Comparison of ENCODE assay signal across 18 cellular contexts in the genomic region with DNA sequence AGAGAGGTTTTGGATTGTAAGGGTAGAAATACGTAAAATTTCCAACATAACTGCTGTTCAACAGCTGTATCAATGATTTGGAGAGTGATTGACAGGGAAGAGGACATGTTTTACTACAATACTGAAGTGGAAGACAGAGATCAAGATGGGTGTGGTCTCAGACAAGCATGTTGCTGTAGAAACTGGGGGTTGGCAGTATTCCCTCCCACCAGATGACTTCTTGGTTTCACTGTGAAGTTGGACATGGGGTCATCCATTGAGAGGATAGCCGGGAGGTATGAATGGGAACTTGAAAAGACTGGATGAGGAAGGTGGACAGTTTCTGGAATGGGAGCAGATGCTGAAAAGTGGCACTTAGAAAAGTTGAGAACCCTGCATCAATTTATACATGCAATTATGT.
"Had no signal": no experiment of that assay in that cellular context is flagged by ENCODE, and none has a peak within 500 bp of the region (broad histone marks: within the 10 kb centered on the region; RNA-seq: fewer than 3 reads in every experiment).

No MANE protein-coding gene starts in this region.

- H3K9me3 ChIP-seq: right atrium auricular region, tibial artery, vagina had no signal

- H3K27ac Mint-ChIP-seq: activated CD4-positive, alpha-beta T cell treated with anti-CD3 and anti-CD28 coated beads for 36 hours; activated naive CD4-positive, alpha-beta T cell treated with anti-CD3 and anti-CD28 coated beads for 36 hours; activated T-helper 17 cell treated with anti-CD3 and anti-CD28 coated beads, Interleukin-2, amount 50 U/mL, for 72 hours; immature natural killer cell; naive thymus-derived CD4-positive, alpha-beta T cell; T-helper 2 cell treated with Interferon-gamma antibody and Interleukin-4, amounts not matched to agents 5 μg/mL and 100 μg/mL, for 36 hours had no signal

- H3K27ac ChIP-seq: epithelial cell of prostate, right atrium auricular region, skin epidermis, tibial artery, vagina, VCaP had no signal

- H3K36me3 ChIP-seq: right atrium auricular region, tibial artery, vagina had no signal

- H3K36me3 Mint-ChIP-seq: naive thymus-derived CD4-positive, alpha-beta T cell had no signal

- H3K9me3 Mint-ChIP-seq: activated naive CD4-positive, alpha-beta T cell treated with anti-CD3 and anti-CD28 coated beads for 36 hours; activated T-helper 17 cell treated with anti-CD3 and anti-CD28 coated beads, Interleukin-2, amount 50 U/mL, for 72 hours; immature natural killer cell; T-helper 2 cell treated with Interferon-gamma antibody and Interleukin-4, amounts not matched to agents 5 μg/mL and 100 μg/mL, for 36 hours had no signal

- H3K4me1 ChIP-seq: right atrium auricular region, tibial artery, vagina had no signal

- H3K27me3 ChIP-seq: right atrium auricular region, tibial artery, vagina had no signal

- ATAC-seq: activated CD4-positive, alpha-beta T cell treated with anti-CD3 and anti-CD28 coated beads for 36 hours; activated T-helper 17 cell treated with anti-CD3 and anti-CD28 coated beads, Interleukin-2, amount 50 U/mL, for 72 hours; naive thymus-derived CD4-positive, alpha-beta T cell had no signal

- DNase-seq: activated CD4-positive, alpha-beta T cell treated with anti-CD3 and anti-CD28 coated beads for 36 hours; activated naive CD4-positive, alpha-beta T cell treated with anti-CD3 and anti-CD28 coated beads for 36 hours; caudate nucleus; cortex of kidney; effector memory CD4-positive, alpha-beta T cell; glutamatergic neuron; immature natural killer cell; naive thymus-derived CD4-positive, alpha-beta T cell; posterior cingulate gyrus; tibial artery had no signal

- H3K4me3 ChIP-seq: lung, right atrium auricular region, skin epidermis, tibial artery, vagina had no signal

- H3K4me1 Mint-ChIP-seq: activated CD4-positive, alpha-beta T cell treated with anti-CD3 and anti-CD28 coated beads for 36 hours; activated T-helper 17 cell treated with anti-CD3 and anti-CD28 coated beads, Interleukin-2, amount 50 U/mL, for 72 hours had no signal

- H3K4me3 Mint-ChIP-seq: activated CD4-positive, alpha-beta T cell treated with anti-CD3 and anti-CD28 coated beads for 36 hours; activated naive CD4-positive, alpha-beta T cell treated with anti-CD3 and anti-CD28 coated beads for 36 hours; activated T-helper 17 cell treated with anti-CD3 and anti-CD28 coated beads, Interleukin-2, amount 50 U/mL, for 72 hours; immature natural killer cell; naive thymus-derived CD4-positive, alpha-beta T cell; T-helper 2 cell treated with Interferon-gamma antibody and Interleukin-4, amounts not matched to agents 5 μg/mL and 100 μg/mL, for 36 hours had no signal
